25 cellular contexts compared by ENCODE assay signal in genomic region chr5:133658327-133658726, GRCh38. TPM values are rescaled to one million over a fixed set of nuclear protein-coding genes. Genes with fewer than 3 reads are reported as not detected.
A peak's percentile ranks its signal among the peaks of the same experiment; 100 is the strongest.
DNase-seq lines count a peak whose midpoint lies in the region; ATAC-seq, FAIRE-seq and TF ChIP-seq lines count a peak whose summit lies in the region.
"Had no signal": no experiment of that assay in that cellular context is flagged by ENCODE, and none has a peak within 500 bp of the region (broad histone marks: within the 10 kb centered on the region; RNA-seq: fewer than 3 reads in every experiment).

No MANE protein-coding gene starts in this region.

- H3K9me3 Mint-ChIP-seq in Caco-2 (ENCODE audit: unreplicated experiment) = no peaks in the 10 kb centered on the region
- H3K9me3 Mint-ChIP-seq: IgD-negative memory B cell had no signal

- H3K9ac ChIP-seq in SK-N-SH = no peak overlapping the region

- H3K4me3 Mint-ChIP-seq in Caco-2 (ENCODE audit: unreplicated experiment) (no peak overlapping the region), T-helper 17 cell (no peak overlapping the region)
- H3K4me3 Mint-ChIP-seq: CD4-positive, CD25-positive, alpha-beta regulatory T cell had no signal

- H3K27me3 Mint-ChIP-seq in Caco-2 (ENCODE audit: insufficient read depth, unreplicated experiment) (peaks cover 4% of the 10 kb centered on the region), T-helper 17 cell (peaks cover 27% of the 10 kb centered on the region)

- H3K79me2 ChIP-seq in OCI-LY7 (ENCODE audit: insufficient read depth, low read depth, low read length) (no peaks in the 10 kb centered on the region), SK-N-SH (ENCODE audit: insufficient read depth) (no peaks in the 10 kb centered on the region)

- no peak for ATAC-seq in T-helper 17 cell
- ATAC-seq: A549 had no signal

- TF ChIP-seq CTCF in OCI-LY7 (conservative IDR thresholded peaks at IDR 0.05; ENCODE audit: low read length) = no peak
- no peak for TF ChIP-seq CTCF in Caco-2 (IDR thresholded peaks at IDR 0.05; ENCODE audit: insufficient read depth in 1 of 2, low read depth in 1 of 2, low read length in 1 of 2, severe bottlenecking in 1 of 2, unreplicated experiment in 1 of 2)
- no peak for TF ChIP-seq CTCF in SK-N-SH (IDR thresholded peaks at IDR 0.05)

- DNase-seq in CD1c-positive myeloid dendritic cell (ENCODE audit: extremely low spot score) (peak; percentile 2), Kasumi-1 (lab: John Stamatoyannopoulos, UW) (peak; percentile 46 to 50), OCI-LY7 (ENCODE audit: low spot score) (no peak), Caco-2 (no peak), T-helper 17 cell (no peak), SK-N-SH (no peak)
- DNase-seq: BE2C; CD4-positive, CD25-positive, alpha-beta regulatory T cell; DMS79; H7; MG63; NCI-H1105 treated with DMSO at 0.1 percent for 48 hours; NCI-H2081; NCI-H2171; NCI-H345; NCI-H524; NCI-H774; NK-92 treated with Interleukin-12 subunit alpha and Interleukin-12 subunit beta, amount 100 ng/mL, for 24 hours; SJCRH30; T1000 had no signal

- H3K9me2 ChIP-seq in OCI-LY7 (ENCODE audit: insufficient read depth, low read length) (no peaks in the 10 kb centered on the region), SK-N-SH (no peaks in the 10 kb centered on the region)

- CTCF ChIA-PET in OCI-LY7 (lab: Charles Lee; ENCODE audit: unreplicated experiment) (interaction anchor here (0.5 kb wide), 1 partner anchor 294 kb away, joined by 3 read pairs; no protein-coding TSS in a partner anchor), Caco-2 (lab: Charles Lee) (no interaction called here), SK-N-SH (lab: Yijun Ruan, JAX) (interaction anchor here (2.2 kb wide), 1 partner anchor 10 kb away, joined by 6 read pairs; no protein-coding TSS in a partner anchor)

- WGBS in SK-N-SH (ENCODE audit: low lambda C conversion rate) = 13% methylated on average over 1 of the region's 1 CpG

- H3K27ac Mint-ChIP-seq in Caco-2 (ENCODE audit: unreplicated experiment) (no peak overlapping the region), T-helper 17 cell (no peak overlapping the region)
- H3K27ac Mint-ChIP-seq: CD4-positive, CD25-positive, alpha-beta regulatory T cell; IgD-negative memory B cell had no signal

- FAIRE-seq in islet of Langerhans (lab: Jason Lieb, UNC) = peak; percentile 45
- FAIRE-seq: A549, HTR-8/SVneo had no signal

- no peaks in the 10 kb centered on the region for H3K9me3 ChIP-seq in OCI-LY7 (ENCODE audit: low read length)
- H3K9me3 ChIP-seq in Caco-2 = no peaks in the 10 kb centered on the region
- no peaks in the 10 kb centered on the region for H3K9me3 ChIP-seq in T-helper 17 cell (ENCODE audit: control insufficient read depth, low read length, poor library complexity, severe bottlenecking)
- H3K9me3 ChIP-seq in SK-N-SH = no peaks in the 10 kb centered on the region
- H3K9me3 ChIP-seq: A549, BE2C, MG63, SJCRH30 had no signal

- no peaks in the 10 kb centered on the region for H3F3A ChIP-seq in SK-N-SH (replicated peaks; ENCODE audit: insufficient read depth)

- H3K27me3 ChIP-seq in Caco-2 (replicated peaks; ENCODE audit: control insufficient read depth, insufficient read depth, low read length) (no peaks in the 10 kb centered on the region), SK-N-SH (ENCODE audit: insufficient read depth) (no peaks in the 10 kb centered on the region)
- H3K27me3 ChIP-seq: BE2C, SJCRH30 had no signal

- intact Hi-C loops in OCI-LY7 (cut with micrococcal nuclease; ENCODE audit: unreplicated experiment) = no loop called here
- intact Hi-C loops in Caco-2 (cut with micrococcal nuclease; ENCODE audit: unreplicated experiment) = no loop called here

- H3K36me3 Mint-ChIP-seq in Caco-2 (ENCODE audit: insufficient read depth, unreplicated experiment) = no peaks in the 10 kb centered on the region
- no peaks in the 10 kb centered on the region for H3K36me3 Mint-ChIP-seq in T-helper 17 cell (ENCODE audit: low read depth)
- H3K36me3 Mint-ChIP-seq: CD4-positive, CD25-positive, alpha-beta regulatory T cell; IgD-negative memory B cell had no signal

- H3K4me1 Mint-ChIP-seq in Caco-2 (ENCODE audit: low read depth, unreplicated experiment) (no peaks in the 10 kb centered on the region), T-helper 17 cell (no peaks in the 10 kb centered on the region)
- H3K4me1 Mint-ChIP-seq: CD4-positive, CD25-positive, alpha-beta regulatory T cell had no signal

- TF ChIP-seq EP300 in SK-N-SH (IDR thresholded peaks at IDR 0.05; ENCODE audit: borderline replicate concordance in 1 of 2, low read depth in 1 of 2, low read length in 1 of 2) = no peak

- TF ChIP-seq RAD21 in SK-N-SH (IDR thresholded peaks at IDR 0.05; ENCODE audit: low read length) = no peak

- no peak overlapping the region for H3K27ac ChIP-seq in OCI-LY7 (ENCODE audit: low read depth, low read length, poor library complexity, severe bottlenecking)
- H3K27ac ChIP-seq in SK-N-SH (ENCODE audit: low read depth in 2 of 2, low read length in 1 of 2) = no peak overlapping the region
- H3K27ac ChIP-seq: A549, SJCRH30 had no signal

- POLR2A ChIA-PET in OCI-LY7 (lab: Charles Lee) (interaction anchor here (0.6 kb wide), 2 partner anchors 68 to 314 kb away, joined by 4 to 5 read pairs; no protein-coding TSS in a partner anchor), Caco-2 (lab: Charles Lee) (no interaction called here), SK-N-SH (lab: Yijun Ruan, JAX) (no interaction called here)

- no peak overlapping the region for H2AFZ ChIP-seq in OCI-LY7 (ENCODE audit: low read length)
- H2AFZ ChIP-seq in SK-N-SH (ENCODE audit: low read depth) = no peak overlapping the region

- H3K4me2 ChIP-seq in OCI-LY7 (ENCODE audit: low read length) (peak overlapping the region; percentile 17; the same call in 1 of the 2 replicates), SK-N-SH (no peak overlapping the region)
- H3K4me2 ChIP-seq: A549 had no signal

- H3K4me1 ChIP-seq in OCI-LY7 (ENCODE audit: insufficient read depth, low read length, poor library complexity, severe bottlenecking) (peaks cover 13% of the 10 kb centered on the region), Caco-2 (no peaks in the 10 kb centered on the region), SK-N-SH (ENCODE audit: control insufficient read depth in 1 of 2, insufficient read depth in 2 of 2, low read depth in 1 of 2, low read length in 1 of 2) (no peaks in the 10 kb centered on the region)
- H3K4me1 ChIP-seq: BE2C, SJCRH30 had no signal

- no peaks in the 10 kb centered on the region for H3K36me3 ChIP-seq in OCI-LY7 (ENCODE audit: insufficient read depth, low read length)
- H3K36me3 ChIP-seq in Caco-2 (ENCODE audit: control insufficient read depth, insufficient read depth, low read length) = no peaks in the 10 kb centered on the region
- no peaks in the 10 kb centered on the region for H3K36me3 ChIP-seq in SK-N-SH (replicated peaks in 1 of 2; ENCODE audit: control insufficient read depth in 1 of 2, insufficient read depth in 2 of 2, low read length in 1 of 2)
- H3K36me3 ChIP-seq: BE2C, MG63, SJCRH30 had no signal

- BruUV-seq in OCI-LY7 (replicated peaks; lab: Mats Ljungman, UMichigan) = no TSS peak
- no TSS peak for BruUV-seq in Caco-2 (replicated peaks; lab: Mats Ljungman, UMichigan)

- no peaks in the 10 kb centered on the region for H4K20me1 ChIP-seq in OCI-LY7 (ENCODE audit: insufficient read depth, low read length)
- no peaks in the 10 kb centered on the region for H4K20me1 ChIP-seq in SK-N-SH (ENCODE audit: insufficient read depth)

- no peak overlapping the region for H3K4me3 ChIP-seq in OCI-LY7 (ENCODE audit: low read depth, low read length, poor library complexity, severe bottlenecking)
- no peak overlapping the region for H3K4me3 ChIP-seq in Caco-2 (ENCODE audit: low read depth, low read length)
- no peak overlapping the region for H3K4me3 ChIP-seq in SK-N-SH (ENCODE audit: low read depth in 2 of 2, low read length in 1 of 2)
- H3K4me3 ChIP-seq: A549, MG63, SJCRH30 had no signal

TF ChIP-seq in SK-N-SH, 30 proteins besides CTCF, POLR2A, EP300 and RAD21 (continues in another document):
- TF ChIP-seq, protein P1, sequence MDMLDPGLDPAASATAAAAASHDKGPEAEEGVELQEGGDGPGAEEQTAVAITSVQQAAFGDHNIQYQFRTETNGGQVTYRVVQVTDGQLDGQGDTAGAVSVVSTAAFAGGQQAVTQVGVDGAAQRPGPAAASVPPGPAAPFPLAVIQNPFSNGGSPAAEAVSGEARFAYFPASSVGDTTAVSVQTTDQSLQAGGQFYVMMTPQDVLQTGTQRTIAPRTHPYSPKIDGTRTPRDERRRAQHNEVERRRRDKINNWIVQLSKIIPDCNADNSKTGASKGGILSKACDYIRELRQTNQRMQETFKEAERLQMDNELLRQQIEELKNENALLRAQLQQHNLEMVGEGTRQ (IDR thresholded peaks at IDR 0.05; ENCODE audit: borderline replicate concordance, low read depth, low read length) = no peak
- TF ChIP-seq PBX3 (IDR thresholded peaks at IDR 0.05) = no peak

RNA-seq across cellular contexts. Expression of gene FSTL4, which starts 46.0 kb away (rescaled TPM):
- total RNA-seq in OCI-LY7 (2014; rRNA removed; shearing (Covaris generic)) = not detected in 2 replicates
- total RNA-seq in OCI-LY7 (2022) (not detected in 2 replicates), Caco-2 (2022) (2.5 and 2.7 TPM in 2 replicates), T-helper 17 cell (under 1 TPM in 1 of 2 donors, not detected in 1; 0.26 TPM)
- not detected in 2 replicates for polyA plus RNA-seq in SK-N-SH (2012; rRNA removed)
- polyA plus RNA-seq in SK-N-SH (2012; cell fraction: cytosol; rRNA removed) = 0.01 TPM in 1 of 2 replicates, not detected in the other
- polyA plus RNA-seq in SK-N-SH (2012; cell fraction: nucleus; rRNA removed) = not detected in 2 replicates
- total RNA-seq: T-helper 1 cell treated with Interleukin-12 subunit alpha and Interleukin-12 subunit beta and Interleukin-4 antibody, amounts not matched to agents 30 ng/mL and 1 ng/mL, for 36 hours had no signal
- polyA plus RNA-seq: CD4-positive, CD25-positive, alpha-beta regulatory T cell; IgD-negative memory B cell had no signal

Comparison
In these comparisons a context has a peak if more than half of its experiments do, and no peak if none do; other contexts are left out.
1. DNase-seq: peak in CD1c-positive myeloid dendritic cell (single experiment) and Kasumi-1 (2 of 2); none in OCI-LY7 (single experiment), Caco-2 (0 of 2), T-helper 17 cell (0 of 3) and SK-N-SH (single experiment).